Comparison of ENCODE assay signal across 9 cellular contexts in the genomic region with DNA sequence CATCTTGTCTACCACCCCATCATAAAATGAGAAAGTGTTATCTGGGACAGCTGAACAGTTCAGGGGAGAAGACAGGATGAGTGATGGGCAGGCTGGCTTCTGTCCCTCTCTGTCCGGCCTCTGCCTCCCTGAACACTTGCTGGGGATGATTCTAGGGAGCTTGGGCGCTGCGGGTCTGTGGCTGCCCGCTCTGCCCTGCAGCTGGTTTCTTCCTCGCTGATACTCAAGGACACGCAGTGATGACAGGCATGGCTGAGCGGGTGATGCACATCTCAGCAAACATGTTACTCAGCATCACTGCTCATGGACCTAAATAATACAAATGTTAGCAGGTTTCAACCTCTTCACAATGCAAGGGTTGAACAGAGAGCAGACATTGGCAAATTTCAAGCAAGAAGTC.
"Had no signal": no experiment of that assay in that cellular context is flagged by ENCODE, and none has a peak within 500 bp of the region (broad histone marks: within the 10 kb centered on the region; RNA-seq: fewer than 3 reads in every experiment).

No MANE protein-coding gene starts in this region.

- FAIRE-seq: HepG2 had no signal

- H3K4me1 ChIP-seq: HAP-1 had no signal

- H3K27ac ChIP-seq: GM23248, HL-60 had no signal

- H2AFZ ChIP-seq: GM23248 had no signal

- DNase-seq: GM23248, GOT3, H7, HFFc6, KBM-7 had no signal

- H3K4me3 ChIP-seq: GM23248, HAP-1 had no signal

- H3K9me3 ChIP-seq: HAP-1 had no signal

- ATAC-seq: HCT116, HepG2 had no signal

- H3K36me3 ChIP-seq: HAP-1 had no signal

- H3K9ac ChIP-seq: GM23248 had no signal
